8 cellular contexts compared by ENCODE assay signal in genomic region chr1:23421752-23422312, GRCh38. TPM values are rescaled to one million over a fixed set of nuclear protein-coding genes. Genes with fewer than 3 reads are reported as not detected.
DNase-seq lines count a peak whose midpoint lies in the region; ATAC-seq and TF ChIP-seq lines count a peak whose summit lies in the region.

No MANE protein-coding gene starts in this region.

- H3K4me3 ChIP-seq in GM23248 = peak overlapping the region; percentile 38
- H3K4me3 ChIP-seq in heart left ventricle = peak overlapping the region in 7 of 12 donors; percentile 5 to 80 (median 23)
- no peak overlapping the region for H3K4me3 ChIP-seq in skin epidermis

- no peaks in the 10 kb centered on the region for H3K9me3 Mint-ChIP-seq in activated CD8-positive, alpha-beta T cell treated with anti-CD3 and anti-CD28 coated beads for 36 hours

- peaks cover 21% of the 10 kb centered on the region for H3K4me1 ChIP-seq in GM23248 (ENCODE audit: insufficient read depth)
- H3K4me1 ChIP-seq in heart left ventricle = peaks cover 0 to 60% (median 36%) of the 10 kb centered on the region in 12 donors

- H3K27ac ChIP-seq in GM23248 (peak overlapping the region; percentile 88), heart left ventricle (peak overlapping the region in 11 of 12 donors; percentile 71 to 95 (median 85)), skin epidermis (peak overlapping the region in 20 of 21 experiments; percentile 1 to 89 (median 68))

- peak overlapping the region; percentile 66 for H3K4me2 ChIP-seq in GM23248 (ENCODE audit: unreplicated experiment)

- no peak for TF ChIP-seq POLR2A in heart left ventricle (IDR thresholded peaks at IDR 0.05)

- 6 to 8% methylated on average over 8 of the region's 8 CpGs for WGBS in GM23248 (ENCODE audit: low coverage in 1 of 2, low lambda C conversion rate in 2 of 2, missing lambda C conversion rate in 2 of 2), 2 experiments
- WGBS in heart left ventricle, 4 donors = 43 to 55% (median 49%) methylated on average over 8 of the region's 8 CpGs

- POLR2A ChIA-PET in activated CD8-positive, alpha-beta T cell treated with anti-CD3 and anti-CD28 coated beads for 36 hours (lab: Charles Lee) = interaction anchor here (0.6 to 1.7 kb wide), 6 partner anchors 10 to 188 kb away, joined by 3 to 7 read pairs (median 4); partner anchors contain the start of gene HNRNPR

- no peaks in the 10 kb centered on the region for H3K27me3 ChIP-seq in GM23248 (replicated peaks; ENCODE audit: insufficient read depth)
- H3K27me3 ChIP-seq in heart left ventricle = peaks cover 0 to 16% (median 0%) of the 10 kb centered on the region in 9 donors

- H3K9me3 ChIP-seq in GM23248 (ENCODE audit: low read depth) (no peaks in the 10 kb centered on the region), heart left ventricle (no peaks in the 10 kb centered on the region)

- in situ Hi-C loops in GM23248 (cut with MboI) = no loop called here

- H2AFZ ChIP-seq in GM23248 = peak overlapping the region; percentile 65

- no peak overlapping the region for H3K4me3 Mint-ChIP-seq in activated CD8-positive, alpha-beta T cell treated with anti-CD3 and anti-CD28 coated beads for 36 hours

- no peaks in the 10 kb centered on the region for H3K36me3 Mint-ChIP-seq in activated CD8-positive, alpha-beta T cell treated with anti-CD3 and anti-CD28 coated beads for 36 hours (ENCODE audit: low read depth)

- H3K36me3 ChIP-seq in GM23248 (ENCODE audit: low read depth) = no peaks in the 10 kb centered on the region
- H3K36me3 ChIP-seq in heart left ventricle = peaks cover 0 to 8% (median 2%) of the 10 kb centered on the region in 9 donors

- peaks cover 24% of the 10 kb centered on the region for H3K4me1 Mint-ChIP-seq in activated CD8-positive, alpha-beta T cell treated with anti-CD3 and anti-CD28 coated beads for 36 hours (ENCODE audit: low read depth)

- H4K20me1 ChIP-seq in GM23248 (ENCODE audit: insufficient read depth) = no peaks in the 10 kb centered on the region

- no peaks in the 10 kb centered on the region for H3K79me2 ChIP-seq in GM23248 (ENCODE audit: insufficient read depth)

- peaks cover 24% of the 10 kb centered on the region for H3F3A ChIP-seq in GM23248 (ENCODE audit: insufficient read depth)

- peak; percentile 93 for DNase-seq in GM23248
- DNase-seq in activated CD8-positive, alpha-beta T cell treated with anti-CD3 and anti-CD28 coated beads for 36 hours = no peak
- no peak for DNase-seq in heart left ventricle
- no peak for DNase-seq in SIG-M5 (lab: John Stamatoyannopoulos, UW)
- no peak for DNase-seq in DMS79 (lab: John Stamatoyannopoulos, UW)
- DNase-seq in COR-L47 (lab: John Stamatoyannopoulos, UW) = no peak

- no peak for TF ChIP-seq CTCF in activated CD8-positive, alpha-beta T cell treated with anti-CD3 and anti-CD28 coated beads for 36 hours (IDR thresholded peaks at IDR 0.05)
- TF ChIP-seq CTCF in heart left ventricle (IDR thresholded peaks at IDR 0.05) = peak in 5 of 12 donors; percentile 13 to 28 (median 18)

- H3K9me2 ChIP-seq in GM23248 (ENCODE audit: insufficient read depth) = no peaks in the 10 kb centered on the region

- H3K27me3 Mint-ChIP-seq in activated CD8-positive, alpha-beta T cell treated with anti-CD3 and anti-CD28 coated beads for 36 hours = peaks cover 8% of the 10 kb centered on the region

- no peak for ATAC-seq in activated CD8-positive, alpha-beta T cell treated with anti-CD3 and anti-CD28 coated beads for 36 hours
- ATAC-seq in heart left ventricle = peak; percentile 14 to 31 (median 30)
- ATAC-seq in GM18868 (IDR thresholded peaks at IDR 0.05; ENCODE audit: unreplicated experiment) = no peak

- peak overlapping the region; percentile 36 for H3K27ac Mint-ChIP-seq in activated CD8-positive, alpha-beta T cell treated with anti-CD3 and anti-CD28 coated beads for 36 hours

- CTCF ChIA-PET in activated CD8-positive, alpha-beta T cell treated with anti-CD3 and anti-CD28 coated beads for 36 hours (lab: Charles Lee) = interaction anchor here (0.6 to 4.0 kb wide), 10 partner anchors 10 to 599 kb away, joined by 3 to 22 read pairs (median 4); no protein-coding TSS in a partner anchor

- peak overlapping the region; percentile 73 for H3K9ac ChIP-seq in GM23248

- intact Hi-C loops in activated CD8-positive, alpha-beta T cell treated with anti-CD3 and anti-CD28 coated beads for 36 hours (cut with micrococcal nuclease) = no loop called here
- intact Hi-C loops in heart left ventricle (cut with DNase I) = loop anchor here in 4 of 10 donors (2.0 to 5.0 kb wide), 3 partner anchors 60 to 80 kb away; partner anchors contain the start of genes ASAP3 (in 3 of the 4) and HNRNPR (in 1 of the 4)

RNA-seq across cellular contexts. Expression of gene TCEA3, which starts 2.7 kb away (rescaled TPM):
- 9.2 and 16.3 TPM in 2 replicates for total RNA-seq in GM23248 (2014; rRNA removed; shearing (Covaris generic))
- 21.3 and 23.2 TPM in 2 replicates for polyA plus RNA-seq in GM23248 (2016; fragmentation: Nextera tagmentation; extraction: Ambion mirVana)
- total RNA-seq in activated CD8-positive, alpha-beta T cell treated with anti-CD3 and anti-CD28 coated beads for 36 hours = 1 to 10 TPM; 7.0 to 8.3 TPM
- 10 to 100 TPM; 40.1 to 87.3 (median 59.1) TPM for total RNA-seq in heart left ventricle
- polyA plus RNA-seq in heart left ventricle = 10 to 100 TPM; 21.5 to 55.5 TPM

RNA-seq across cellular contexts. Expression of gene ZNF436, which starts 52.2 kb away (rescaled TPM):
- 14.0 and 16.2 TPM in 2 replicates for total RNA-seq in GM23248 (2014; rRNA removed; shearing (Covaris generic))
- polyA plus RNA-seq in GM23248 (2016; fragmentation: Nextera tagmentation; extraction: Ambion mirVana) = 8.1 and 9.4 TPM in 2 replicates
- total RNA-seq in activated CD8-positive, alpha-beta T cell treated with anti-CD3 and anti-CD28 coated beads for 36 hours = 1 to 10 TPM; 5.8 to 7.2 TPM
- total RNA-seq in heart left ventricle = 10 to 100 TPM in 6 of 9 donors, 1 to 10 TPM in 3; 8.1 to 29.8 (median 14.2) TPM
- 1 to 10 TPM; 3.1 to 4.9 TPM for polyA plus RNA-seq in heart left ventricle

Comparison
In these comparisons a context has a peak if more than half of its experiments do, and no peak if none do; other contexts are left out.
1. H3K4me3 ChIP-seq: peak in GM23248 (single experiment) and heart left ventricle (7 of 12); none in skin epidermis (0 of 7).
2. ATAC-seq: peak in heart left ventricle (4 of 4); none in activated CD8-positive, alpha-beta T cell treated with anti-CD3 and anti-CD28 coated beads for 36 hours (single experiment) and GM18868 (single experiment).
3. Peak in every context shown above with its lines, with median percentiles within 50 percentile points of each other: H3K27ac ChIP-seq.